Comparison of ENCODE assay signal across 21 cellular contexts in the genomic region with DNA sequence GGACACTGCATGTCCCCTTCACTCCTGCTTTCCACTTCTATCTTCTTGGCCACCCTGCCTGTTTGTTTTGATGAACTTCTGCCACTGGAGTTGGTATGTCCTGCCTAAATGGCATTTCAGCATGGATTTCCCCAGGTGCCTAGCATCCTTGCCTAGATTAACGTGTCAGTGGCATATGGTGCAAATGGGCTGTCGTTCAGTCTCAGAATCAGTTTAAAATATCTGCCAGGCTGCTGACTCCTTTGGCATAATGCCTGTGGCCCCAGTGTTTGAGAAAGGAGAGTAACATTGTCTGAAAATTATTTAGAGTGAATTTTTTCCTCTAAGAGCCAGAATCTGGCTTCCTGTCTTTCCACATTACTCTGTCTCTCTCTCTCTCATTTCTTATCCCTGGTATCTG.
"Had no signal": no experiment of that assay in that cellular context is flagged by ENCODE, and none has a peak within 500 bp of the region (broad histone marks: within the 10 kb centered on the region; RNA-seq: fewer than 3 reads in every experiment).

No MANE protein-coding gene starts in this region.

- H3K4me1 ChIP-seq: gastrocnemius medialis, heart left ventricle, left lung, parathyroid adenoma, suprapubic skin, transverse colon, upper lobe of right lung, uterus had no signal

- ATAC-seq: gastrocnemius medialis; heart left ventricle; left lung; naive thymus-derived CD4-positive, alpha-beta T cell; stimulated activated naive CD8-positive, alpha-beta T cell treated with anti-CD3 and anti-CD28 coated beads, Interleukin-15, amount 100 ng/mL, for 72 hours; upper lobe of right lung had no signal

- H3K36me3 ChIP-seq: gastrocnemius medialis, heart left ventricle, left lung, neural progenitor cell, right lobe of liver, suprapubic skin, transverse colon, upper lobe of right lung, uterus had no signal

- H3K4me3 ChIP-seq: dorsolateral prefrontal cortex, gastrocnemius medialis, heart left ventricle, hepatocyte, left lung, neural progenitor cell, right lobe of liver, suprapubic skin, transverse colon, upper lobe of right lung, uterus had no signal

- H3K9me3 ChIP-seq: gastrocnemius medialis, heart left ventricle, left lung, right lobe of liver, suprapubic skin, transverse colon, upper lobe of right lung, uterus had no signal

- DNase-seq: effector CD4-positive, alpha-beta T cell; gastrocnemius medialis; heart left ventricle; kidney; left lung; mesenchymal stem cell; naive thymus-derived CD4-positive, alpha-beta T cell; small intestine; stimulated activated CD4-positive, alpha-beta T cell treated with anti-CD3 and anti-CD28 coated beads, Interleukin-15, amount 100 ng/mL, for 24 hours; stimulated activated CD4-positive, alpha-beta T cell treated with anti-CD3 and anti-CD28 coated beads, Interleukin-2, amount 100 ng/mL, for 48 hours; stimulated activated naive CD4-positive, alpha-beta T cell; stimulated activated naive CD8-positive, alpha-beta T cell treated with anti-CD3 and anti-CD28 coated beads, Interleukin-15, amount 100 ng/mL, for 72 hours; transverse colon; upper lobe of right lung; uterus had no signal

- H3K27me3 ChIP-seq: dorsolateral prefrontal cortex, gastrocnemius medialis, hepatocyte, left lung, neural progenitor cell, right lobe of liver, suprapubic skin, transverse colon, upper lobe of right lung, uterus had no signal

- H3K27ac ChIP-seq: gastrocnemius medialis, heart left ventricle, hepatocyte, left lung, neural progenitor cell, parathyroid adenoma, right lobe of liver, suprapubic skin, transverse colon, upper lobe of right lung, uterus had no signal
